Comparison of ENCODE assay signal across 8 cellular contexts in the genomic region with DNA sequence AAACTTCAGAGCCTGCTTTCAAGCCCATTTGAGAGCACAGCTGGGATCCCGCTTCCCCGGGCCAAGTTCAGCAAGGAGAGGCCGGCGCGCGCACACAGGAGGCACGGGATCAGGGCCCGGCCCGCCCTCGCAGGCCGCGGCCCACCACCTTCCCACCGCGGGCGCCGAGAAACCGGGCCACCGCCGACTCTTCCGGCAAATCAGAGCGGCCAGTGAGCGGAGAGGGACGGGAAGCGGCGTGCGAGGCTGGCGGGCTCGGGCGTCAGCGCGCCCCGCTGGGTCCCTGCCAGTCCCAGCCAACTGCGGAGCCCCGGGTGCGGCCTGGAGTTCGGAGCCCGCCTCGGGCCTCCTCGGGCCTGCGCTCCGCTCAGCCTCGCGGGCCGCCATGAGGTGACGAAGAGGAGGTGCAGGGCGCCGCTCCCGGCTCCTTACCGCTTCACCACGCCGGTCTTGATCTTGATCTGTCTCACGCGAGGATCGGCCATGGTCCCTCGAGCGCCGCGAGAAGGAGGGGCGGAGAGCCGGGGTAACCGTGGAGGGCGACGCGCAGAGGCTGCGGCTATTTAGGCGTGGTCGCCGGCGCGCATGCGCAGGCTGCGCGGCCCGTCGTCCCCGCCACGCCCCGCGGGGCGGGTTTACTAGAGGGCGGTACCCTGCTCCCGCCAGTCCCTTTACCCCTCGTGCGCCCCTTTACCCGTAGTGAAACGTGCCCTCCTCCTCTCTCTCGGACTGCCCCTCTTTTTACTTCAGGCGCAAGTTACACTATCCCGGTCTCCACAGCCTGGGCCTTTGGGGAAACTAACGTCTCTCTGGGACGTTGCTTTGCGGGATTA. TPM values are rescaled to one million over a fixed set of nuclear protein-coding genes. Genes with fewer than 3 reads are reported as not detected.
DNase-seq lines count a peak whose midpoint lies in the region; ATAC-seq and TF ChIP-seq lines count a peak whose summit lies in the region.

A gene with protein sequence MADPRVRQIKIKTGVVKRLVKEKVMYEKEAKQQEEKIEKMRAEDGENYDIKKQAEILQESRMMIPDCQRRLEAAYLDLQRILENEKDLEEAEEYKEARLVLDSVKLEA (minus strand): TSS at position 567 of the 833 bp plus-strand sequence. CDS start 82 bp downstream, at position 485.

- peaks cover 48% of the 10 kb centered on the region for H3K4me1 Mint-ChIP-seq in GM23338
- H3K4me1 Mint-ChIP-seq in activated T-helper 1 cell treated with anti-CD3 and anti-CD28 coated beads, Interleukin-12 subunit alpha, Interleukin-12 subunit beta, Interleukin-2, Interleukin-4 antibody, amounts not matched to agents 30 ng/mL and 10 ng/mL and 1 ng/mL, durations not matched to agents 14 hours and 24 hours and 36 hours (ENCODE audit: low read depth), result peaks cover 48% of the 10 kb centered on the region
- H3K4me1 Mint-ChIP-seq in naive thymus-derived CD4-positive, alpha-beta T cell, result peaks cover 32 to 60% (median 49%) of the 10 kb centered on the region in 7 donors
- H3K4me1 Mint-ChIP-seq in stimulated activated naive B cell treated with anti-CD40 and anti-IgM and Interleukin-4, amounts not matched to agents 10 μg/mL and 1 μg/mL and 100 μg/mL, for 72 hours, result peaks cover 28 to 44% of the 10 kb centered on the region in 2 donors

- peaks cover 11% of the 10 kb centered on the region for H3K36me3 Mint-ChIP-seq in GM23338 (ENCODE audit: low read depth)
- peaks cover 24% of the 10 kb centered on the region for H3K36me3 Mint-ChIP-seq in activated T-helper 1 cell treated with anti-CD3 and anti-CD28 coated beads, Interleukin-12 subunit alpha, Interleukin-12 subunit beta, Interleukin-2, Interleukin-4 antibody, amounts not matched to agents 30 ng/mL and 10 ng/mL and 1 ng/mL, durations not matched to agents 14 hours and 24 hours and 36 hours (ENCODE audit: low read depth)
- H3K36me3 Mint-ChIP-seq in naive thymus-derived CD4-positive, alpha-beta T cell, result peaks cover 0 to 21% (median 15%) of the 10 kb centered on the region in 5 donors
- peaks cover 17 to 29% of the 10 kb centered on the region in 2 donors for H3K36me3 Mint-ChIP-seq in stimulated activated naive B cell treated with anti-CD40 and anti-IgM and Interleukin-4, amounts not matched to agents 10 μg/mL and 1 μg/mL and 100 μg/mL, for 72 hours

- H3K36me3 ChIP-seq in GM23338 (ENCODE audit: insufficient read depth), result no peaks in the 10 kb centered on the region
- no peaks in the 10 kb centered on the region for H3K36me3 ChIP-seq in naive thymus-derived CD4-positive, alpha-beta T cell (ENCODE audit: control insufficient read depth in 2 of 3, insufficient read depth in 3 of 3, low read length in 3 of 3)

- H3K27ac Mint-ChIP-seq in GM23338, result peak within 1 kb of the TSS; percentile 96
- peak within 1 kb of the TSS; percentile 97 for H3K27ac Mint-ChIP-seq in activated T-helper 1 cell treated with anti-CD3 and anti-CD28 coated beads, Interleukin-12 subunit alpha, Interleukin-12 subunit beta, Interleukin-2, Interleukin-4 antibody, amounts not matched to agents 30 ng/mL and 10 ng/mL and 1 ng/mL, durations not matched to agents 14 hours and 24 hours and 36 hours
- H3K27ac Mint-ChIP-seq in naive thymus-derived CD4-positive, alpha-beta T cell, result peak within 1 kb of the TSS; percentile 96 to 98 (median 97)
- H3K27ac Mint-ChIP-seq in stimulated activated naive B cell treated with anti-CD40 and anti-IgM and Interleukin-4, amounts not matched to agents 10 μg/mL and 1 μg/mL and 100 μg/mL, for 72 hours, result peak within 1 kb of the TSS; percentile 100

- CTCF ChIA-PET in naive thymus-derived CD4-positive, alpha-beta T cell (lab: Charles Lee), result no interaction called here

- H3K4me3 ChIP-seq in GM23338, result peak within 1 kb of the TSS; percentile 77
- peak within 1 kb of the TSS; percentile 72 for H3K4me3 ChIP-seq in naive thymus-derived CD4-positive, alpha-beta T cell (ENCODE audit: low read length)

- POLR2A ChIA-PET in naive thymus-derived CD4-positive, alpha-beta T cell (lab: Charles Lee), result interaction anchor here (0.7 kb wide), 1 partner anchor 284 kb away, joined by 3 read pairs; a partner anchor contains a TSS

- no peaks in the 10 kb centered on the region for H3K9me3 ChIP-seq in naive thymus-derived CD4-positive, alpha-beta T cell (ENCODE audit: control insufficient read depth in 2 of 3, low read length in 3 of 3)

- intact Hi-C loops in activated T-helper 1 cell treated with anti-CD3 and anti-CD28 coated beads, Interleukin-12 subunit alpha, Interleukin-12 subunit beta, Interleukin-2, Interleukin-4 antibody, amounts not matched to agents 30 ng/mL and 10 ng/mL and 1 ng/mL, durations not matched to agents 14 hours and 24 hours and 36 hours (cut with micrococcal nuclease), result loop anchor here (1.0 to 10.0 kb wide), 10 partner anchors 25 to 1739 kb away; a partner anchor contains a TSS
- intact Hi-C loops in naive thymus-derived CD4-positive, alpha-beta T cell (cut with micrococcal nuclease), result loop anchor here (1.0 to 10.0 kb wide), 12 partner anchors 76 to 1736 kb away; a partner anchor contains a TSS

- H3K4me1 ChIP-seq in GM23338 (ENCODE audit: insufficient read depth), result peaks cover 38% of the 10 kb centered on the region
- H3K4me1 ChIP-seq in naive thymus-derived CD4-positive, alpha-beta T cell (ENCODE audit: control insufficient read depth in 2 of 2, insufficient read depth in 2 of 2, low read length in 2 of 2), result peaks cover 13 to 26% of the 10 kb centered on the region in 2 donors

- peaks cover 15% of the 10 kb centered on the region for H4K20me1 ChIP-seq in GM23338 (replicated peaks; ENCODE audit: insufficient read depth)

- no peaks in the 10 kb centered on the region for H3K9me2 ChIP-seq in GM23338 (ENCODE audit: insufficient read depth)

- H3K4me2 ChIP-seq in GM23338, result peak within 1 kb of the TSS; percentile 93

- H3F3A ChIP-seq in GM23338 (replicated peaks; ENCODE audit: low read depth), result no peaks in the 10 kb centered on the region

- peak within 1 kb of the TSS; percentile 80; the same call in 1 of the 2 replicates for H2AFZ ChIP-seq in GM23338

- DNase-seq in ELF-1 (ENCODE audit: low read depth, low spot score) (peak; percentile 94), GM23338 (ENCODE audit: low spot score) (peak; percentile 94), Kasumi-1 (lab: John Stamatoyannopoulos, UW) (peak; percentile 92 to 96), RPMI7951 (ENCODE audit: low read depth) (peak; percentile 86), fibroblast of gingiva (ENCODE audit: low read depth) (peak; percentile 92)
- DNase-seq in activated T-helper 1 cell treated with anti-CD3 and anti-CD28 coated beads, Interleukin-12 subunit alpha, Interleukin-12 subunit beta, Interleukin-2, Interleukin-4 antibody, amounts not matched to agents 30 ng/mL and 10 ng/mL and 1 ng/mL, durations not matched to agents 14 hours and 24 hours and 36 hours (ENCODE audit: low spot score), result peak; percentile 92
- peak; percentile 87 to 94 (median 93) for DNase-seq in naive thymus-derived CD4-positive, alpha-beta T cell
- peak; percentile 93 for DNase-seq in stimulated activated naive B cell treated with anti-CD40 and anti-IgM and Interleukin-4, amounts not matched to agents 10 μg/mL and 1 μg/mL and 100 μg/mL, for 72 hours

- peak within 1 kb of the TSS; percentile 94 for H3K27ac ChIP-seq in GM23338 (ENCODE audit: low read depth)
- peak within 1 kb of the TSS; percentile 97 for H3K27ac ChIP-seq in naive thymus-derived CD4-positive, alpha-beta T cell (ENCODE audit: low read depth, low read length)

- peaks cover 11% of the 10 kb centered on the region for H3K27me3 Mint-ChIP-seq in GM23338 (ENCODE audit: insufficient read depth, low read depth, poor library complexity)
- peaks cover 2% of the 10 kb centered on the region for H3K27me3 Mint-ChIP-seq in activated T-helper 1 cell treated with anti-CD3 and anti-CD28 coated beads, Interleukin-12 subunit alpha, Interleukin-12 subunit beta, Interleukin-2, Interleukin-4 antibody, amounts not matched to agents 30 ng/mL and 10 ng/mL and 1 ng/mL, durations not matched to agents 14 hours and 24 hours and 36 hours (ENCODE audit: insufficient read depth)
- no peaks in the 10 kb centered on the region for H3K27me3 Mint-ChIP-seq in naive thymus-derived CD4-positive, alpha-beta T cell
- no peaks in the 10 kb centered on the region for H3K27me3 Mint-ChIP-seq in stimulated activated naive B cell treated with anti-CD40 and anti-IgM and Interleukin-4, amounts not matched to agents 10 μg/mL and 1 μg/mL and 100 μg/mL, for 72 hours

- H3K9me3 Mint-ChIP-seq in GM23338, result no peaks in the 10 kb centered on the region
- H3K9me3 Mint-ChIP-seq in activated T-helper 1 cell treated with anti-CD3 and anti-CD28 coated beads, Interleukin-12 subunit alpha, Interleukin-12 subunit beta, Interleukin-2, Interleukin-4 antibody, amounts not matched to agents 30 ng/mL and 10 ng/mL and 1 ng/mL, durations not matched to agents 14 hours and 24 hours and 36 hours, result no peaks in the 10 kb centered on the region
- H3K9me3 Mint-ChIP-seq in naive thymus-derived CD4-positive, alpha-beta T cell, result peaks cover 0 to 4% (median 0%) of the 10 kb centered on the region in 11 donors
- peaks cover 0 to 5% of the 10 kb centered on the region in 2 donors for H3K9me3 Mint-ChIP-seq in stimulated activated naive B cell treated with anti-CD40 and anti-IgM and Interleukin-4, amounts not matched to agents 10 μg/mL and 1 μg/mL and 100 μg/mL, for 72 hours

- TF ChIP-seq CTCF in GM23338 (conservative IDR thresholded peaks at IDR 0.05; ENCODE audit: low read depth in 2 of 2), result no peak

- ATAC-seq in GM23338, result peak; percentile 90
- peak; percentile 92 for ATAC-seq in naive thymus-derived CD4-positive, alpha-beta T cell
- ATAC-seq in stimulated activated naive B cell treated with anti-CD40 and anti-IgM and Interleukin-4, amounts not matched to agents 10 μg/mL and 1 μg/mL and 100 μg/mL, for 72 hours (replicated peaks), result peak; percentile 87 to 91

- no peaks in the 10 kb centered on the region for H3K27me3 ChIP-seq in GM23338 (ENCODE audit: insufficient read depth)
- no peaks in the 10 kb centered on the region for H3K27me3 ChIP-seq in naive thymus-derived CD4-positive, alpha-beta T cell (ENCODE audit: control insufficient read depth in 2 of 2, insufficient read depth in 2 of 2, low read length in 2 of 2)

- H3K4me3 Mint-ChIP-seq in GM23338, result peak within 1 kb of the TSS; percentile 91
- H3K4me3 Mint-ChIP-seq in activated T-helper 1 cell treated with anti-CD3 and anti-CD28 coated beads, Interleukin-12 subunit alpha, Interleukin-12 subunit beta, Interleukin-2, Interleukin-4 antibody, amounts not matched to agents 30 ng/mL and 10 ng/mL and 1 ng/mL, durations not matched to agents 14 hours and 24 hours and 36 hours, result peak within 1 kb of the TSS; percentile 91
- peak within 1 kb of the TSS; percentile 90 to 99 (median 94) for H3K4me3 Mint-ChIP-seq in naive thymus-derived CD4-positive, alpha-beta T cell
- H3K4me3 Mint-ChIP-seq in stimulated activated naive B cell treated with anti-CD40 and anti-IgM and Interleukin-4, amounts not matched to agents 10 μg/mL and 1 μg/mL and 100 μg/mL, for 72 hours, result peak within 1 kb of the TSS; percentile 98 to 99

- peaks cover 47% of the 10 kb centered on the region for H3K79me2 ChIP-seq in GM23338 (replicated peaks; ENCODE audit: insufficient read depth)

RNA-seq across cellular contexts. Expression of the gene that starts here (rescaled TPM):
- 117 and 135 TPM in 2 replicates for total RNA-seq in GM23338 (2014; rRNA removed; shearing (Covaris generic))
- polyA plus RNA-seq in GM23338 (2016; fragmentation: Nextera tagmentation; extraction: Ambion mirVana), result 814 and 823 TPM in 2 replicates
- total RNA-seq in RPMI7951 (2014; rRNA removed; shearing (Covaris generic)), result 122 and 131 TPM in 2 replicates
- 179 and 212 TPM in 2 replicates for total RNA-seq in activated T-helper 1 cell treated with anti-CD3 and anti-CD28 coated beads, Interleukin-12 subunit alpha, Interleukin-12 subunit beta, Interleukin-2, Interleukin-4 antibody, amounts not matched to agents 30 ng/mL and 10 ng/mL and 1 ng/mL, durations not matched to agents 14 hours and 24 hours and 36 hours
- 100 to 1,000 TPM in 1 of 5 experiments, 10 to 100 TPM in 4; 71.3 to 137 (median 89.3) TPM for total RNA-seq in naive thymus-derived CD4-positive, alpha-beta T cell
- polyA plus RNA-seq in naive thymus-derived CD4-positive, alpha-beta T cell, result 100 to 1,000 TPM; 130 to 141 TPM

Comparison
In these comparisons a context has a peak if more than half of its experiments do, and no peak if none do; other contexts are left out.
1. Peak in every context shown above with its lines: DNase-seq, ATAC-seq, H3K4me3 ChIP-seq and H3K27ac ChIP-seq.